Comparison of ENCODE assay signal across 8 cellular contexts in the genomic region with DNA sequence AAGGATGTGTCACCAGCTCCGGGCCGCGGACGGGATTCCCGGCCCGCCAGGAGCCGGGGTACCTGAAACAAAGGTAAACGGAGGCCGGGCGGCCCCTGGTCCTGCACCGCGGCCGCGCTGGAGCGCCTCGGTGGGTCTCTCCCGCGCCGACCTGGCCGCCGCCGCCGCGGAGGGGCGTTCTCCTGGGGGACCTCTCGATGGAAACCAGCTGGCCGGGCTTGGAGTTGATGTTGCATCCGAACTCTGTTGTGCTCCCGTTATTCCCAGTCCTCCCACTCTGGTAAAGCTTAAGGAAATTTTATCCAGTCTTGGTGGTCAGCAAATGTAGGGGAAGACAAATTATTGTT. TPM values are rescaled to one million over a fixed set of nuclear protein-coding genes. Genes with fewer than 3 reads are reported as not detected.
DNase-seq lines count a peak whose midpoint lies in the region; ATAC-seq and TF ChIP-seq lines count a peak whose summit lies in the region.

No MANE protein-coding gene starts in this region.

- 0 to 1% (median 0%) methylated on average over 29 of the region's 29 CpGs for WGBS in heart left ventricle, 4 donors

- H3K27me3 ChIP-seq in heart left ventricle, result no peaks in the 10 kb centered on the region

- peak overlapping the region; percentile 75 for H3K4me3 Mint-ChIP-seq in activated B cell treated with CpG ODN at 0.5 μM for 24 hours

- peaks cover 9% of the 10 kb centered on the region for H3K4me1 Mint-ChIP-seq in activated B cell treated with CpG ODN at 0.5 μM for 24 hours

- ATAC-seq in HG02678 (IDR thresholded peaks at IDR 0.05; ENCODE audit: unreplicated experiment) (peak; percentile 12), activated B cell treated with CpG ODN at 0.5 μM for 24 hours (ENCODE audit: low read depth) (no peak), heart left ventricle (peak in 3 of 4 donors; percentile 1 to 17 (median 3)), GM19351 (IDR thresholded peaks at IDR 0.05; ENCODE audit: unreplicated experiment) (no peak)

- CTCF ChIA-PET in activated B cell treated with CpG ODN at 0.5 μM for 24 hours (lab: Charles Lee), result no interaction called here

- H3K9me3 Mint-ChIP-seq in activated B cell treated with CpG ODN at 0.5 μM for 24 hours, result peaks cover 8% of the 10 kb centered on the region

- no peak for TF ChIP-seq CTCF in activated B cell treated with CpG ODN at 0.5 μM for 24 hours (IDR thresholded peaks at IDR 0.05)
- TF ChIP-seq CTCF in heart left ventricle (IDR thresholded peaks at IDR 0.05), result peak in 1 of 12 donors; percentile 21

- H3K9me3 ChIP-seq in ES-I3 (ENCODE audit: control insufficient read depth, insufficient read depth, low read length), result no peaks in the 10 kb centered on the region; the same call in 1 of the 2 replicates
- peaks cover 0 to 3% (median 0%) of the 10 kb centered on the region in 12 donors for H3K9me3 ChIP-seq in heart left ventricle

- peak overlapping the region; percentile 60 to 96 (median 79) for H3K4me3 ChIP-seq in heart left ventricle

- H3K9ac ChIP-seq in ES-I3 (ENCODE audit: low read depth, low read length), result peak overlapping the region; percentile 93

- H3K27ac ChIP-seq in heart left ventricle, result peak overlapping the region; percentile 72 to 98 (median 90)

- intact Hi-C loops in activated B cell treated with CpG ODN at 0.5 μM for 24 hours (cut with micrococcal nuclease), result loop anchor here (5.0 to 10.0 kb wide), 2 partner anchors 288 to 1479 kb away; a partner anchor contains a TSS
- intact Hi-C loops in heart left ventricle (cut with DNase I), result loop anchor here in 9 of 10 donors (2.0 to 10.0 kb wide), 6 partner anchors 56 to 228 kb away; a partner anchor contains a TSS

- H3K27ac Mint-ChIP-seq in activated B cell treated with CpG ODN at 0.5 μM for 24 hours, result no peak overlapping the region

- POLR2A ChIA-PET in activated B cell treated with CpG ODN at 0.5 μM for 24 hours (lab: Charles Lee), result no interaction called here

- H3K4me1 ChIP-seq in ES-I3 (ENCODE audit: insufficient read depth, low read length), result peaks cover 26% of the 10 kb centered on the region
- peaks cover 0 to 40% (median 11%) of the 10 kb centered on the region in 12 donors for H3K4me1 ChIP-seq in heart left ventricle

- no peak for DNase-seq in activated B cell treated with CpG ODN at 0.5 μM for 24 hours
- peak in 2 of 5 donors; percentile 51 to 57 for DNase-seq in heart left ventricle
- peak; percentile 89 for DNase-seq in retina
- no peak for DNase-seq in activated CD4-positive, CD25-positive, alpha-beta regulatory T cell (lab: John Stamatoyannopoulos, UW)
- DNase-seq in AG20443 (ENCODE audit: low spot score), result no peak

- H3K36me3 Mint-ChIP-seq in activated B cell treated with CpG ODN at 0.5 μM for 24 hours (ENCODE audit: low read depth), result no peaks in the 10 kb centered on the region

- H3K36me3 ChIP-seq in ES-I3 (ENCODE audit: insufficient read depth, low read length) (no peaks in the 10 kb centered on the region), heart left ventricle (no peaks in the 10 kb centered on the region)

- no peak for TF ChIP-seq POLR2A in heart left ventricle (IDR thresholded peaks at IDR 0.05)

- H3K27me3 Mint-ChIP-seq in activated B cell treated with CpG ODN at 0.5 μM for 24 hours, result peaks cover 30% of the 10 kb centered on the region

RNA-seq across cellular contexts. Expression of a gene that starts 0.8 kb away (rescaled TPM):
- total RNA-seq in activated B cell treated with CpG ODN at 0.5 μM for 24 hours (0.05 and 0.11 TPM in 2 replicates), heart left ventricle (100 to 1,000 TPM in 4 of 9 donors, 10 to 100 TPM in 5; 46.8 to 136 (median 95.5) TPM)
- polyA plus RNA-seq in heart left ventricle, result 10 to 100 TPM; 10.4 to 20.2 TPM

Comparison
In these comparisons a context has a peak if more than half of its experiments do, and no peak if none do; other contexts are left out.
1. ATAC-seq: peak in HG02678 (single experiment) and heart left ventricle (3 of 4); none in activated B cell treated with CpG ODN at 0.5 μM for 24 hours (single experiment) and GM19351 (single experiment).
2. RNA of a gene that starts 0.8 kb away (total RNA-seq): 46.8 to 136 TPM in heart left ventricle; 0.05 to 0.11 TPM in activated B cell treated with CpG ODN at 0.5 μM for 24 hours; every median in the first group is over 10 times any median in the second.